In the genomic region with DNA sequence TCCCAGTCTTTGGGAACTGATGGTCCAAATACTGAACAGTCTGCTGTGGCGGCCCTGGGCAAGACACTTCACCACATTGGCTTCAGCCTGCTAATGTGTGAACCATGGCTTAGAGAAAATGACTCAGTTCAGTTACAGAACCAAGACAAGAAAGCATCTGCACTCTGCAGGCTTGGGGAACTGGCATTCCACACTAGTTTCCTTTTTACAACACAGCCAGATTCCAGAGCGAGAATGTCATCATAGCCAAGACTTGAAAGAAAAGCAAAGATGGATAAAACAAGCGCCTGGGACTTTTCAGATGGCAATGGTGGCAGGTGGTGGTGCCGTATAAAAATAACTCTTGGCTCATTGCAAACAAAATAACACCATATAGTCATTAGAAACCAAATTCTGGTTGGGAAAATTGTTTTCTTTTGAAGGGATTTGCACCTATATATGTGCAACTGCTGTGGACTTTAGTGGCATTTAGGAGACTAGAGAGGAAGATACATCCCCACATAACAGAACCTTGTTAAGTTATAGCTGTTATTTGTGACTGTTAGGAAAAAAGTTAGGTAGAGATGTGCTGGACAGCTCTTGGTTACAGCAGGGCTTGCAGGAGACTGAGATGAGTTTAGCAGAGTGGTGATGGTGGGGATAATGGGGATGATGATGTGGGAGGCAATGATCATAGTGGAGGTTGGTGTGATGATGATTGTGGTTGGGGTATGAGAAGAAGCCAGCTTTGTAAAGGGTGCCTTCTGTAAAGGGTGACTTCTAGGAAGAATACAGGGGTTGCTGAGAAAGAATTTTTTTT, we compare ENCODE assay signal across 10 cellular contexts.
DNase-seq lines count a peak whose midpoint lies in the region; ATAC-seq and TF ChIP-seq lines count a peak whose summit lies in the region.
"Had no signal": no experiment of that assay in that cellular context is flagged by ENCODE, and none has a peak within 500 bp of the region (broad histone marks: within the 10 kb centered on the region; RNA-seq: fewer than 3 reads in every experiment).

No MANE protein-coding gene starts in this region.

- CTCF ChIA-PET in Panc1 (lab: Charles Lee), result no interaction called here

- 0 out of 2 replicates have a peak, but pooled peaks have one; percentile 56 for ATAC-seq in Panc1
- no peak for ATAC-seq in GM21619 (IDR thresholded peaks at IDR 0.05; ENCODE audit: unreplicated experiment)

- H3K36me3 ChIP-seq in Panc1 (ENCODE audit: control insufficient read depth, insufficient read depth, low read length), result no peaks in the 10 kb centered on the region
- H3K36me3 ChIP-seq: breast epithelium had no signal

- no peaks in the 10 kb centered on the region for H3K4me1 ChIP-seq in Panc1 (ENCODE audit: control insufficient read depth, insufficient read depth, low read length)

- H3K27ac ChIP-seq in Panc1 (ENCODE audit: low read length), result no peak overlapping the region

- H3K27me3 ChIP-seq in Panc1 (ENCODE audit: control insufficient read depth, insufficient read depth, low read length), result no peaks in the 10 kb centered on the region
- H3K27me3 ChIP-seq: breast epithelium had no signal

- POLR2A ChIA-PET in Panc1 (lab: Charles Lee), result no interaction called here

- no peak for TF ChIP-seq CTCF in Panc1 (IDR thresholded peaks at IDR 0.05)

- H3K4me3 ChIP-seq in Panc1 (ENCODE audit: low read depth in 2 of 2, low read length in 2 of 2), result no peak overlapping the region
- H3K4me3 ChIP-seq: breast epithelium had no signal

- H3K9me3 ChIP-seq in Panc1 (ENCODE audit: control insufficient read depth, insufficient read depth, low read depth, low read length), result no peaks in the 10 kb centered on the region
- H3K9me3 ChIP-seq: breast epithelium had no signal

- intact Hi-C loops in Panc1 (cut with micrococcal nuclease; ENCODE audit: unreplicated experiment), result no loop called here

- in situ Hi-C loops in Caki2 (cut with HindIII; ENCODE audit: low pct_unique_long_range_greater_than_20kb, low sequenced_read_pairs), result no loop called here
- in situ Hi-C loops in Panc1 (cut with HindIII; ENCODE audit: low pct_unique_long_range_greater_than_20kb, low sequenced_read_pairs), result no loop called here

- no TSS peak for BruUV-seq in Panc1 (replicated peaks; lab: Mats Ljungman, UMichigan)

- peak; percentile 78 for DNase-seq in Caki2 (ENCODE audit: low read depth)
- peak; percentile 18 for DNase-seq in Panc1 (ENCODE audit: low read depth, low spot score)
- peak; percentile 80 for DNase-seq in fibroblast of the conjunctiva (ENCODE audit: low read depth)
- DNase-seq in pons (ENCODE audit: low spot score), result peak; percentile 50
- no peak for DNase-seq in NCI-H1417 treated with DMSO at 0.1 percent for 48 hours (lab: John Stamatoyannopoulos, UW)
- no peak for DNase-seq in stimulated activated CD4-positive, alpha-beta T cell treated with anti-CD3 and anti-CD28 coated beads, Interleukin-15, amount 100 ng/mL, for 24 hours
- no peak for DNase-seq in NCI-H1092 treated with DMSO at 0.1 percent for 48 hours (lab: John Stamatoyannopoulos, UW)
- DNase-seq: SHP77 had no signal

Comparison
In these comparisons a context has a peak if more than half of its experiments do, and no peak if none do; other contexts are left out.
1. DNase-seq: peak in Caki2 (single experiment), Panc1 (single experiment), fibroblast of the conjunctiva (single experiment) and pons (single experiment); none in NCI-H1417 treated with DMSO at 0.1 percent for 48 hours (single experiment), stimulated activated CD4-positive, alpha-beta T cell treated with anti-CD3 and anti-CD28 coated beads, Interleukin-15, amount 100 ng/mL, for 24 hours (single experiment) and NCI-H1092 treated with DMSO at 0.1 percent for 48 hours (single experiment).